27 cellular contexts compared by ENCODE assay signal in genomic region chr2:22801071-22801470, GRCh38.
"Had no signal": no experiment of that assay in that cellular context is flagged by ENCODE, and none has a peak within 500 bp of the region (broad histone marks: within the 10 kb centered on the region; RNA-seq: fewer than 3 reads in every experiment).

No MANE protein-coding gene starts in this region.

- H3K27me3 ChIP-seq: left lung, pancreas, stomach, testis, thyroid gland, upper lobe of right lung had no signal

- H3K27ac Mint-ChIP-seq: naive thymus-derived CD4-positive, alpha-beta T cell; natural killer cell treated with Interleukin-12 subunit alpha and Interleukin-12 subunit beta and Interleukin-15 and Interleukin-18, amount 100 ng/mL, for 72 hours; stimulated activated naive B cell treated with anti-CD40 and anti-IgM and Interleukin-4, amounts not matched to agents 10 μg/mL and 1 μg/mL and 100 μg/mL, for 72 hours had no signal

- H3K4me1 Mint-ChIP-seq: naive thymus-derived CD4-positive, alpha-beta T cell; stimulated activated naive B cell treated with anti-CD40 and anti-IgM and Interleukin-4, amounts not matched to agents 10 μg/mL and 1 μg/mL and 100 μg/mL, for 72 hours had no signal

- H3K4me3 Mint-ChIP-seq: naive thymus-derived CD4-positive, alpha-beta T cell; natural killer cell treated with Interleukin-12 subunit alpha and Interleukin-12 subunit beta and Interleukin-15 and Interleukin-18, amount 100 ng/mL, for 72 hours; stimulated activated naive B cell treated with anti-CD40 and anti-IgM and Interleukin-4, amounts not matched to agents 10 μg/mL and 1 μg/mL and 100 μg/mL, for 72 hours had no signal

- H3K9me3 ChIP-seq: mucosa of descending colon, pancreas, prostate gland, testis, thyroid gland, upper lobe of right lung had no signal

- H3K27me3 Mint-ChIP-seq: natural killer cell treated with Interleukin-12 subunit alpha and Interleukin-12 subunit beta and Interleukin-15 and Interleukin-18, amount 100 ng/mL, for 72 hours; stimulated activated naive B cell treated with anti-CD40 and anti-IgM and Interleukin-4, amounts not matched to agents 10 μg/mL and 1 μg/mL and 100 μg/mL, for 72 hours had no signal

- H3K4me3 ChIP-seq: left lung, lung, mucosa of descending colon, pancreas, prostate gland, skin epidermis, stomach, testis, thyroid gland, upper lobe of right lung had no signal

- H3K36me3 ChIP-seq: left lung, pancreas, prostate gland, stomach, thyroid gland, upper lobe of right lung had no signal

- DNase-seq: hippocampal formation; kidney glomerular epithelial cell; left colon; left lung; midbrain; mucosa of descending colon; naive thymus-derived CD4-positive, alpha-beta T cell; nucleus accumbens; pancreas; posterior cingulate gyrus; right cardiac atrium; stimulated activated CD4-positive, alpha-beta T cell treated with anti-CD3 and anti-CD28 coated beads, Interleukin-12 subunit alpha, Interleukin-12 subunit beta, amount 100 ng/mL, for 4 hours; stimulated activated CD4-positive, alpha-beta T cell treated with anti-CD3 and anti-CD28 coated beads, Interleukin-15, amount 100 ng/mL, for 24 hours; stimulated activated CD4-positive, alpha-beta T cell treated with anti-CD3 and anti-CD28 coated beads, Interleukin-2, amount 100 ng/mL, for 24 hours; stimulated activated CD4-positive, alpha-beta T cell treated with anti-CD3 and anti-CD28 coated beads, Interleukin-4, amount 100 ng/mL, for 1 hour; stimulated activated naive B cell treated with anti-CD40 and anti-IgM and Interleukin-4, amounts not matched to agents 10 μg/mL and 1 μg/mL and 100 μg/mL, for 72 hours; stimulated activated naive CD8-positive, alpha-beta T cell treated with anti-CD3 and anti-CD28 coated beads, Interleukin-15, Interleukin-2, amounts not matched to agents 100 U/mL and 50 U/mL, for 24 hours; stomach; testis; thyroid gland; trophoblast cell; upper lobe of right lung had no signal

- ATAC-seq: left colon; left lung; mucosa of descending colon; naive thymus-derived CD4-positive, alpha-beta T cell; natural killer cell treated with Interleukin-12 subunit alpha and Interleukin-12 subunit beta and Interleukin-15 and Interleukin-18, amount 100 ng/mL, for 72 hours; pancreas; right cardiac atrium; sciatic nerve; stimulated activated naive B cell treated with anti-CD40 and anti-IgM and Interleukin-4, amounts not matched to agents 10 μg/mL and 1 μg/mL and 100 μg/mL, for 72 hours; stimulated activated naive CD8-positive, alpha-beta T cell treated with anti-CD3 and anti-CD28 coated beads, Interleukin-15, Interleukin-2, amounts not matched to agents 100 U/mL and 50 U/mL, for 24 hours; upper lobe of right lung had no signal

- H3K27ac ChIP-seq: left lung, pancreas, prostate gland, skin epidermis, stomach, testis, thyroid gland, upper lobe of right lung had no signal

- H3K4me1 ChIP-seq: left lung, pancreas, prostate gland, stomach, testis, thyroid gland, upper lobe of right lung had no signal

- H3K36me3 Mint-ChIP-seq: natural killer cell treated with Interleukin-12 subunit alpha and Interleukin-12 subunit beta and Interleukin-15 and Interleukin-18, amount 100 ng/mL, for 72 hours; stimulated activated naive B cell treated with anti-CD40 and anti-IgM and Interleukin-4, amounts not matched to agents 10 μg/mL and 1 μg/mL and 100 μg/mL, for 72 hours had no signal
